ENCODE assay signal across 1 cellular context in the genomic region with DNA sequence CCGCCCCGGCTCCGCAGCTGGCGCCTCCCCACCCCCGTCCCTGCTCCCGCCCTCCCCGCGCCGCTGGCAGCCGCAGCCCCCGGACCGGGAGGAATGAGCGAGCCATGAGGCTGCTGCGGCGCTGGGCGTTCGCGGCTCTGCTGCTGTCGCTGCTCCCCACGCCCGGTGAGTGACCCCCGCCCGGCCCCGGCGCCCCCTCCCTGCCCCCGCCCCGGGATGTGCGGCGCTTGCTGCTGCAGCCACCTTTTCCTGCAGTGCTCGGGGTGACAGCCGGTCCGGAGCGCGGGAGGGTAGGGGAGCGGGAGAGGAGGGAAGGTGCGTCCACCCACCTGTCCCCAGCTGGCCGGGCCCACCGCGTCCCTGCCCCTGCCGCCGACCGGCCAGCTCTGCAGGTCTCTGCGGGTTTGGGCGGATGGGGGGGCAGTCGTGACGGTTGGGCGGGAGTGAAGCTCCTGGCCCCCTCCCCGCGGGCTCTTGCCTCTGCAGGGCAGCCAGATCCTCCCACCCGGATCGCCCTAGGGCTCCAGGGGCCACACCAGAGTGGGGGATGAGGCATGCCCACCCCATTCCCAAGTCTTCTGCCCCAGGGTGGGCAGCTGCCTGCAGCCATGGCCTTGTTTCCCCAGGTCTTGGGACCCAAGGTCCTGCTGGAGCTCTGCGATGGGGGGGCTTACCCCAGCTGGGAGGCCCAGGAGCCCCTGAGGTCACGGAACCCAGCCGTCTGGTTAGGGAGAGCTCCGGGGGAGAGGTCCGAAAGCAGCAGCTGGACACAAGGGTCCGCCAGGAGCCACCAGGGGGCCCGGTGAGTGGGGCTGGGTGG.
A peak's percentile ranks its signal among the peaks of the same experiment; 100 is the strongest.
TF ChIP-seq lines count a peak whose summit lies in the region.

No MANE protein-coding gene starts in this region.

TF ChIP-seq in H1, 55 proteins besides CTCF, POLR2A, EP300 and RAD21:
- TF ChIP-seq BACH1 (IDR thresholded peaks at IDR 0.05; ENCODE audit: low read length) (no peak), EZH2 (IDR thresholded peaks at IDR 0.05; ENCODE audit: low read depth, low read length, severe bottlenecking) (peak; percentile 17), KDM4A (IDR thresholded peaks at IDR 0.05; ENCODE audit: low read depth, low read length, severe bottlenecking) (peak; percentile 0), SRF (IDR thresholded peaks at IDR 0.05; ENCODE audit: low read depth, low read length) (no peak), HDAC2 (IDR thresholded peaks at IDR 0.05; ENCODE audit: borderline replicate concordance in 1 of 2, low read depth in 2 of 2, low read length in 2 of 2) (no peak)
- TF ChIP-seq, protein P1, sequence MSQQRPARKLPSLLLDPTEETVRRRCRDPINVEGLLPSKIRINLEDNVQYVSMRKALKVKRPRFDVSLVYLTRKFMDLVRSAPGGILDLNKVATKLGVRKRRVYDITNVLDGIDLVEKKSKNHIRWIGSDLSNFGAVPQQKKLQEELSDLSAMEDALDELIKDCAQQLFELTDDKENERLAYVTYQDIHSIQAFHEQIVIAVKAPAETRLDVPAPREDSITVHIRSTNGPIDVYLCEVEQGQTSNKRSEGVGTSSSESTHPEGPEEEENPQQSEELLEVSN (IDR thresholded peaks at IDR 0.05) = peak; percentile 54
- TF ChIP-seq, protein P2, sequence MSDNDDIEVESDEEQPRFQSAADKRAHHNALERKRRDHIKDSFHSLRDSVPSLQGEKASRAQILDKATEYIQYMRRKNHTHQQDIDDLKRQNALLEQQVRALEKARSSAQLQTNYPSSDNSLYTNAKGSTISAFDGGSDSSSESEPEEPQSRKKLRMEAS (IDR thresholded peaks at IDR 0.05) = 0 out of 2 replicates have a peak, but pooled peaks have one; percentile 27
